Comparison of ENCODE assay signal across 11 cellular contexts in the genomic region with DNA sequence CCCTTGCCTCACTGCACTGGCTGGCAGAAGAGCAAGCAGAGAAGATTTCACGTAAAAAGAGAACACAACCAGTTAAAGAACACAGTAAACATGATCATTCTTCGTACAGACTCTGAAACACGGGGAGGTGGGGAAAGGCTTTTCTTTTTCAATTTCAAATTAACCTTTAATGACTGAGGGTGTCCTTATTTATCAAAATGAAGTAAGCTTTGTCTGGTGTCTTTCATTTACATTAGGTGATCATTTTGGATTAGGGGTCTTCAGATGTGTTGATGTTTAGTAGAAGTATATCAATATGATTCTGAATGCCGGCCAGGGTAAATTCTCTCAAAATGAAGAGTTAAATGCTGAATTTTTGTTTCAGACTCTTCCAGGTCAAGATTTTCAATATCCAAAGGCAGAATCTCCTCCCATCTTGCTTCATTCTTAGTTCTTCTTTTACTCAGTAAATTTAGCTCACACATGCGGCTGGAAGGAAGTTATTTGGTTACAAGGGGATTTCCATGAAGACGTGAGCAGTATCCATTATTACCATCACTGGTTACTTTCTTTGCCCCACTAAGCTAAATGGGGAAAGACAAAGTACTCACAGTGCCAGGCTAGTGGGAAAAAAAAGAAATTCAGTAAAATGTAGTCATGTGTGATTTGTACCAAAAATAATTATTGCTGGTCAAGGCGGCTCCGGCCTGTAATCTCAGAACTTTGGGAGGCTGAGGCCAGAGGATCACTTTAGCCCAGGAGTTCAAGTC.
DNase-seq lines count a peak whose midpoint lies in the region; ATAC-seq, FAIRE-seq and TF ChIP-seq lines count a peak whose summit lies in the region.
"Had no signal": no experiment of that assay in that cellular context is flagged by ENCODE, and none has a peak within 500 bp of the region (broad histone marks: within the 10 kb centered on the region; RNA-seq: fewer than 3 reads in every experiment).

No MANE protein-coding gene starts in this region.

- 71% methylated on average over 8 of the region's 8 CpGs for WGBS in suprapubic skin

- peaks cover 8% of the 10 kb centered on the region for H3K27me3 ChIP-seq in suprapubic skin
- H3K27me3 ChIP-seq in WERI-Rb-1 (ENCODE audit: insufficient read depth, low read depth, severe bottlenecking) = no peaks in the 10 kb centered on the region

- TF ChIP-seq POLR2A in GM12892 (IDR thresholded peaks at IDR 0.05; ENCODE audit: low read depth, low read length) (no peak), suprapubic skin (IDR thresholded peaks at IDR 0.05) (no peak)

- no peaks in the 10 kb centered on the region for H3K9me3 ChIP-seq in suprapubic skin
- H3K9me3 ChIP-seq in WERI-Rb-1 (ENCODE audit: severe bottlenecking) = no peaks in the 10 kb centered on the region

- TF ChIP-seq CTCF in foreskin fibroblast (IDR thresholded peaks at IDR 0.05; ENCODE audit: low read depth, low read length) = no peak
- TF ChIP-seq CTCF in suprapubic skin (IDR thresholded peaks at IDR 0.05) = no peak
- no peak for TF ChIP-seq CTCF in WERI-Rb-1 (IDR thresholded peaks at IDR 0.05; ENCODE audit: low read depth, low read length)

- DNase-seq in GM12892 (ENCODE audit: insufficient read length) (no peak), fibroblast of gingiva (ENCODE audit: low read depth) (peak; percentile 41), foreskin fibroblast (no peak), suprapubic skin (ENCODE audit: low spot score in 2 of 2) (no peak), superior temporal gyrus (ENCODE audit: extremely low spot score) (no peak), WERI-Rb-1 (no peak)
- DNase-seq: activated naive CD8-positive, alpha-beta T cell treated with anti-CD3 and anti-CD28 coated beads, Interleukin-2, amount 10 ng/mL, durations not matched to agents 7 days and 5 days; DMS 273 treated with DMSO at 0.1 percent for 48 hours; NCI-H526 had no signal

- H3K27ac ChIP-seq in suprapubic skin = no peak overlapping the region
- H3K27ac ChIP-seq in WERI-Rb-1 = no peak overlapping the region

- peaks cover 8% of the 10 kb centered on the region for H3K4me1 ChIP-seq in suprapubic skin

- no peak overlapping the region for H3K4me3 ChIP-seq in foreskin fibroblast (ENCODE audit: low read depth in 1 of 2, low read length in 2 of 2)
- H3K4me3 ChIP-seq in suprapubic skin = no peak overlapping the region
- H3K4me3 ChIP-seq in WERI-Rb-1 (ENCODE audit: low read depth, low read length) = no peak overlapping the region

- ATAC-seq in GM21390 (IDR thresholded peaks at IDR 0.05; ENCODE audit: unreplicated experiment) = peak; percentile 59
- peak; percentile 83 for ATAC-seq in HG03342 (IDR thresholded peaks at IDR 0.05; ENCODE audit: unreplicated experiment)

- TF ChIP-seq EP300 in suprapubic skin (IDR thresholded peaks at IDR 0.05) = no peak

- FAIRE-seq in GM12892 (lab: Jason Lieb, UNC) = peak; percentile 86

- no peaks in the 10 kb centered on the region for H3K36me3 ChIP-seq in suprapubic skin
- no peaks in the 10 kb centered on the region for H3K36me3 ChIP-seq in WERI-Rb-1
